In genomic region chr13:34654203-34654602, GRCh38 we compare ENCODE assay signal across 30 cellular contexts.
DNase-seq lines count a peak whose midpoint lies in the region; TF ChIP-seq lines count a peak whose summit lies in the region.
"Had no signal": no experiment of that assay in that cellular context is flagged by ENCODE, and none has a peak within 500 bp of the region (broad histone marks: within the 10 kb centered on the region; RNA-seq: fewer than 3 reads in every experiment).

No MANE protein-coding gene starts in this region.

- H3K27me3 Mint-ChIP-seq in mesothelial cell of epicardium (ENCODE audit: low read depth) = no peaks in the 10 kb centered on the region
- H3K27me3 Mint-ChIP-seq: activated naive CD8-positive, alpha-beta T cell; T-helper 17 cell had no signal

- H3K4me3 ChIP-seq in choroid plexus epithelial cell (ENCODE audit: low read depth, low read length) = no peak overlapping the region
- H3K4me3 ChIP-seq: body of pancreas, heart left ventricle, pancreas, upper lobe of right lung had no signal

- no peak overlapping the region for H3K4me3 Mint-ChIP-seq in mesothelial cell of epicardium
- H3K4me3 Mint-ChIP-seq: activated naive CD8-positive, alpha-beta T cell; natural killer cell; stimulated activated effector memory CD8-positive, alpha-beta T cell treated with anti-CD3 and anti-CD28 coated beads, Interleukin-12 subunit alpha, Interleukin-12 subunit beta, amount 100 ng/mL, for 72 hours; T-helper 17 cell had no signal

- peak overlapping the region; percentile 65 for H3K27ac Mint-ChIP-seq in mesothelial cell of epicardium
- H3K27ac Mint-ChIP-seq: activated naive CD8-positive, alpha-beta T cell; natural killer cell; stimulated activated effector memory CD8-positive, alpha-beta T cell treated with anti-CD3 and anti-CD28 coated beads, Interleukin-12 subunit alpha, Interleukin-12 subunit beta, amount 100 ng/mL, for 72 hours; T-helper 17 cell had no signal

- peaks cover 18% of the 10 kb centered on the region for H3K9me3 Mint-ChIP-seq in mesothelial cell of epicardium

- TF ChIP-seq CTCF in choroid plexus epithelial cell (conservative IDR thresholded peaks at IDR 0.05; ENCODE audit: low read depth, low read length) = no peak
- TF ChIP-seq CTCF in mesothelial cell of epicardium (IDR thresholded peaks at IDR 0.05; ENCODE audit: unreplicated experiment) = no peak

- peaks cover 19% of the 10 kb centered on the region for H3K4me1 Mint-ChIP-seq in mesothelial cell of epicardium
- H3K4me1 Mint-ChIP-seq: natural killer cell; stimulated activated effector memory CD8-positive, alpha-beta T cell treated with anti-CD3 and anti-CD28 coated beads, Interleukin-12 subunit alpha, Interleukin-12 subunit beta, amount 100 ng/mL, for 72 hours; T-helper 17 cell had no signal

- peaks cover 2% of the 10 kb centered on the region for H3K36me3 Mint-ChIP-seq in mesothelial cell of epicardium
- H3K36me3 Mint-ChIP-seq: activated naive CD8-positive, alpha-beta T cell; natural killer cell; stimulated activated effector memory CD8-positive, alpha-beta T cell treated with anti-CD3 and anti-CD28 coated beads, Interleukin-12 subunit alpha, Interleukin-12 subunit beta, amount 100 ng/mL, for 72 hours had no signal

- DNase-seq in AG20443 (ENCODE audit: low spot score) (peak; percentile 32), LHCN-M2 (ENCODE audit: low read depth) (peak; percentile 67), choroid plexus epithelial cell (ENCODE audit: low read depth) (peak; percentile 6), mesothelial cell of epicardium (ENCODE audit: low spot score in 2 of 2, unreplicated experiment in 2 of 2) (no peak), cortex of kidney (lab: John Stamatoyannopoulos, UW) (no peak), HK-2 (ENCODE audit: unreplicated experiment) (no peak), OCI-M2 (lab: John Stamatoyannopoulos, UW; ENCODE audit: unreplicated experiment) (no peak), hippocampal formation (lab: John Stamatoyannopoulos, UW) (no peak)
- DNase-seq: activated CD4-positive, alpha-beta T cell treated with anti-CD3 and anti-CD28 coated beads for 1 hour; activated effector memory CD4-positive, alpha-beta T cell treated with Interleukin-2 at 50 U/mL for 16 hours; activated T-cell treated with anti-CD3 and anti-CD28 coated beads for 4 hours; Caco-2; foreskin fibroblast; heart left ventricle; KG1; left cardiac atrium; midbrain; MV-4-11; natural killer cell; NCI-H1436 treated with DMSO at 0.1 percent for 48 hours; NCI-H2107; NCI-H774; pancreas; SK-N-SH; stimulated activated CD4-positive, alpha-beta T cell treated with anti-CD3 and anti-CD28 coated beads, Interleukin-4, amount 100 ng/mL, for 1 hour; T-helper 17 cell; upper lobe of right lung had no signal

Comparison
In these comparisons a context has a peak if more than half of its experiments do, and no peak if none do; other contexts are left out.
1. DNase-seq: peak in AG20443 (single experiment), LHCN-M2 (single experiment) and choroid plexus epithelial cell (single experiment); none in mesothelial cell of epicardium (0 of 2), cortex of kidney (single experiment), HK-2 (single experiment), OCI-M2 (single experiment) and hippocampal formation (0 of 2).